Comparison of ENCODE assay signal across 12 cellular contexts in the genomic region with DNA sequence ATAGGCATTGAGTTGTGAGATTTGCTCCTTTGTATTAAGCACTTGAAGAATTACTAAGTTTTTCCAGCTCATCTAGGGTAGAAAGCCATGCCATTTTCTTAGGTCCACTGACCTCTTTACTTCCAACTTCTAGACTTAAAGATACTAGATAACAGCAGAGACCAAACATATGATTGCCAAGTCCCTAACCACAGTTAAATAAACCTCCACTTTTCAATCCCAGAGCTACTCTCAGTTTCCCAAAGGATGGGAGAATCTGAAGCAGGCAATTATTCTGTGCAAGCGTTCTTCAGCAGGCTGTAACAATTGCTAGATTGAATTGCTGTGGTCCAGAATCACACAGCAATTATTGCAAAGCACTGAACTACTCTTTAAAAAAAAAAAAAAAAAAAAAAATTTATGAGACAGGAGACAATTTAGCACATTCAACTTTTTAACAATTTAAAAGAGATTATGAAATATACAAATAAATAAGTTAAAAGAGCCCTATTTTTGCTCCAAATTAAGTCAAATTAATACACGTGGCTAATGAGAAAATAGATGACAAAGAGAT.
DNase-seq lines count a peak whose midpoint lies in the region; ATAC-seq and TF ChIP-seq lines count a peak whose summit lies in the region.
"Had no signal": no experiment of that assay in that cellular context is flagged by ENCODE, and none has a peak within 500 bp of the region (broad histone marks: within the 10 kb centered on the region; RNA-seq: fewer than 3 reads in every experiment).

No MANE protein-coding gene starts in this region.

- TF ChIP-seq CTCF in Loucy (conservative IDR thresholded peaks at IDR 0.05; ENCODE audit: low read length) = no peak
- TF ChIP-seq CTCF in progenitor cell of endocrine pancreas (IDR thresholded peaks at IDR 0.05; ENCODE audit: unreplicated experiment) = no peak
- no peak for TF ChIP-seq CTCF in prostate gland (IDR thresholded peaks at IDR 0.05)

- H3K36me3 ChIP-seq in Loucy (ENCODE audit: insufficient read depth, low read length) (no peaks in the 10 kb centered on the region), prostate gland (no peaks in the 10 kb centered on the region), H7 (replicated peaks; ENCODE audit: control insufficient read depth, insufficient read depth, low read length) (no peaks in the 10 kb centered on the region)
- H3K36me3 ChIP-seq: WERI-Rb-1 had no signal

- H3K27me3 ChIP-seq in Loucy (ENCODE audit: insufficient read depth, low read length, poor library complexity, severe bottlenecking) (no peaks in the 10 kb centered on the region), prostate gland (replicated peaks; ENCODE audit: insufficient read depth) (no peaks in the 10 kb centered on the region), H7 (ENCODE audit: control insufficient read depth, insufficient read depth, low read length) (no peaks in the 10 kb centered on the region)

- H3F3A ChIP-seq in Loucy (ENCODE audit: low read depth) = peaks cover 13% of the 10 kb centered on the region

- H3K9me2 ChIP-seq in Loucy (replicated peaks; ENCODE audit: low read depth, low read length) = no peaks in the 10 kb centered on the region

- H3K79me2 ChIP-seq in Loucy (ENCODE audit: insufficient read depth, low read length) = peaks cover 61% of the 10 kb centered on the region

- no peaks in the 10 kb centered on the region for H4K20me1 ChIP-seq in Loucy (ENCODE audit: insufficient read depth, low read length, poor library complexity, severe bottlenecking)

- peak overlapping the region; percentile 91 for H3K4me3 ChIP-seq in Loucy (ENCODE audit: low read length, poor library complexity, severe bottlenecking)
- H3K4me3 ChIP-seq in prostate gland = no peak overlapping the region
- H3K4me3 ChIP-seq in H7 (ENCODE audit: insufficient read depth, low read depth, low read length) = no peak overlapping the region

- peak overlapping the region; percentile 99 for H3K9ac ChIP-seq in Loucy (ENCODE audit: low read depth, low read length, poor library complexity, severe bottlenecking)

- peaks cover 49% of the 10 kb centered on the region for H3K4me1 Mint-ChIP-seq in activated T-cell treated with anti-CD3 and anti-CD28 coated beads, Interleukin-2, amount 50 U/mL, for 24 hours (ENCODE audit: low read depth)
- H3K4me1 Mint-ChIP-seq in activated T-helper 2 cell treated with anti-CD3 and anti-CD28 coated beads, Interferon-gamma antibody, Interleukin-2, Interleukin-4, amounts not matched to agents 10 μg/mL and 5 μg/mL and 100 μg/mL, durations not matched to agents 14 hours and 24 hours and 36 hours (ENCODE audit: low read depth) = peaks cover 25% of the 10 kb centered on the region
- H3K4me1 Mint-ChIP-seq in progenitor cell of endocrine pancreas (ENCODE audit: low read depth) = peaks cover 26% of the 10 kb centered on the region

- no peak overlapping the region for H2AFZ ChIP-seq in Loucy (ENCODE audit: low read length)

- H3K4me2 ChIP-seq in Loucy (ENCODE audit: low read depth, low read length, poor library complexity, severe bottlenecking) = peak overlapping the region; percentile 74

- H3K27ac ChIP-seq in prostate gland = no peak overlapping the region
- H3K27ac ChIP-seq: WERI-Rb-1 had no signal

- H3K4me1 ChIP-seq in Loucy (ENCODE audit: insufficient read depth, low read length, poor library complexity, severe bottlenecking) (peaks cover 51% of the 10 kb centered on the region), prostate gland (replicated peaks) (no peaks in the 10 kb centered on the region)

- H3K9me3 ChIP-seq in Loucy (ENCODE audit: insufficient read depth, low read depth, low read length) (no peaks in the 10 kb centered on the region), prostate gland (no peaks in the 10 kb centered on the region)

- no peak for TF ChIP-seq POLR2A in prostate gland (IDR thresholded peaks at IDR 0.05)

- H3K4me3 Mint-ChIP-seq in activated T-cell treated with anti-CD3 and anti-CD28 coated beads, Interleukin-2, amount 50 U/mL, for 24 hours = peak overlapping the region; percentile 48
- peak overlapping the region; percentile 63 for H3K4me3 Mint-ChIP-seq in activated T-helper 2 cell treated with anti-CD3 and anti-CD28 coated beads, Interferon-gamma antibody, Interleukin-2, Interleukin-4, amounts not matched to agents 10 μg/mL and 5 μg/mL and 100 μg/mL, durations not matched to agents 14 hours and 24 hours and 36 hours (ENCODE audit: low read depth)
- H3K4me3 Mint-ChIP-seq in progenitor cell of endocrine pancreas (ENCODE audit: low read depth) = peak overlapping the region; percentile 10

- intact Hi-C loops in activated T-helper 2 cell treated with anti-CD3 and anti-CD28 coated beads, Interferon-gamma antibody, Interleukin-2, Interleukin-4, amounts not matched to agents 10 μg/mL and 5 μg/mL and 100 μg/mL, durations not matched to agents 14 hours and 24 hours and 36 hours (cut with micrococcal nuclease) = no loop called here
- intact Hi-C loops in prostate gland (cut with DNase I) = loop anchor here (10.0 kb wide), 1 partner anchor 1089 kb away; a partner anchor contains a TSS

- no peak for ATAC-seq in left lobe of liver

- H3K27me3 Mint-ChIP-seq in activated T-cell treated with anti-CD3 and anti-CD28 coated beads, Interleukin-2, amount 50 U/mL, for 24 hours = no peaks in the 10 kb centered on the region
- no peaks in the 10 kb centered on the region for H3K27me3 Mint-ChIP-seq in activated T-helper 2 cell treated with anti-CD3 and anti-CD28 coated beads, Interferon-gamma antibody, Interleukin-2, Interleukin-4, amounts not matched to agents 10 μg/mL and 5 μg/mL and 100 μg/mL, durations not matched to agents 14 hours and 24 hours and 36 hours (ENCODE audit: low read depth)
- H3K27me3 Mint-ChIP-seq in progenitor cell of endocrine pancreas = no peaks in the 10 kb centered on the region

- peaks cover 39% of the 10 kb centered on the region for H3K36me3 Mint-ChIP-seq in activated T-cell treated with anti-CD3 and anti-CD28 coated beads, Interleukin-2, amount 50 U/mL, for 24 hours (ENCODE audit: low read depth)
- H3K36me3 Mint-ChIP-seq in activated T-helper 2 cell treated with anti-CD3 and anti-CD28 coated beads, Interferon-gamma antibody, Interleukin-2, Interleukin-4, amounts not matched to agents 10 μg/mL and 5 μg/mL and 100 μg/mL, durations not matched to agents 14 hours and 24 hours and 36 hours (ENCODE audit: low read depth) = peaks cover 18% of the 10 kb centered on the region
- no peaks in the 10 kb centered on the region for H3K36me3 Mint-ChIP-seq in progenitor cell of endocrine pancreas (ENCODE audit: insufficient read depth)

- 86% methylated on average over 2 of the region's 2 CpGs for WGBS in prostate gland

- no peaks in the 10 kb centered on the region for H3K9me3 Mint-ChIP-seq in activated T-cell treated with anti-CD3 and anti-CD28 coated beads, Interleukin-2, amount 50 U/mL, for 24 hours
- H3K9me3 Mint-ChIP-seq in activated T-helper 2 cell treated with anti-CD3 and anti-CD28 coated beads, Interferon-gamma antibody, Interleukin-2, Interleukin-4, amounts not matched to agents 10 μg/mL and 5 μg/mL and 100 μg/mL, durations not matched to agents 14 hours and 24 hours and 36 hours = no peaks in the 10 kb centered on the region
- H3K9me3 Mint-ChIP-seq in progenitor cell of endocrine pancreas (ENCODE audit: low read depth) = no peaks in the 10 kb centered on the region

- peak overlapping the region; percentile 89 for H3K27ac Mint-ChIP-seq in activated T-cell treated with anti-CD3 and anti-CD28 coated beads, Interleukin-2, amount 50 U/mL, for 24 hours
- peak overlapping the region; percentile 20 for H3K27ac Mint-ChIP-seq in activated T-helper 2 cell treated with anti-CD3 and anti-CD28 coated beads, Interferon-gamma antibody, Interleukin-2, Interleukin-4, amounts not matched to agents 10 μg/mL and 5 μg/mL and 100 μg/mL, durations not matched to agents 14 hours and 24 hours and 36 hours
- H3K27ac Mint-ChIP-seq in progenitor cell of endocrine pancreas = peak overlapping the region; percentile 65

- DNase-seq in activated T-cell treated with anti-CD3 and anti-CD28 coated beads, Interleukin-2, amount 50 U/mL, for 24 hours = no peak
- no peak for DNase-seq in activated T-cell treated with anti-CD3 and anti-CD28 coated beads, Interleukin-2, amount 50 U/mL, for 48 hours
- no peak for DNase-seq in activated T-helper 2 cell treated with anti-CD3 and anti-CD28 coated beads, Interferon-gamma antibody, Interleukin-2, Interleukin-4, amounts not matched to agents 10 μg/mL and 5 μg/mL and 100 μg/mL, durations not matched to agents 14 hours and 24 hours and 36 hours (ENCODE audit: low spot score)
- no peak for DNase-seq in progenitor cell of endocrine pancreas (ENCODE audit: low spot score, unreplicated experiment)
- DNase-seq in prostate gland (ENCODE audit: low spot score) = no peak
- no peak for DNase-seq in left lobe of liver (ENCODE audit: low spot score)
- DNase-seq in H7 = no peak
- DNase-seq: activated naive CD4-positive, alpha-beta T cell; AML-193; RPMI8226; WERI-Rb-1 had no signal

Comparison
In these comparisons a context has a peak if more than half of its experiments do, and no peak if none do; other contexts are left out.
1. H3K27ac Mint-ChIP-seq: peak in every context shown above with its lines; median percentile 89 in activated T-cell treated with anti-CD3 and anti-CD28 coated beads, Interleukin-2, amount 50 U/mL, for 24 hours; 65 in progenitor cell of endocrine pancreas; 20 in activated T-helper 2 cell treated with anti-CD3 and anti-CD28 coated beads, Interferon-gamma antibody, Interleukin-2, Interleukin-4, amounts not matched to agents 10 μg/mL and 5 μg/mL and 100 μg/mL, durations not matched to agents 14 hours and 24 hours and 36 hours.
2. H3K4me3 Mint-ChIP-seq: peak in every context shown above with its lines; median percentile 63 in activated T-helper 2 cell treated with anti-CD3 and anti-CD28 coated beads, Interferon-gamma antibody, Interleukin-2, Interleukin-4, amounts not matched to agents 10 μg/mL and 5 μg/mL and 100 μg/mL, durations not matched to agents 14 hours and 24 hours and 36 hours; 48 in activated T-cell treated with anti-CD3 and anti-CD28 coated beads, Interleukin-2, amount 50 U/mL, for 24 hours; 10 in progenitor cell of endocrine pancreas.